25 cellular contexts compared by ENCODE assay signal in genomic region chr22:16963189-16963945, GRCh38. TPM values are rescaled to one million over a fixed set of nuclear protein-coding genes. Genes with fewer than 3 reads are reported as not detected.
"Had no signal": no experiment of that assay in that cellular context is flagged by ENCODE, and none has a peak within 500 bp of the region (broad histone marks: within the 10 kb centered on the region; RNA-seq: fewer than 3 reads in every experiment).

No MANE protein-coding gene starts in this region.

- H3K27me3 ChIP-seq: upper lobe of left lung had no signal

- H3K4me1 ChIP-seq: upper lobe of left lung had no signal

- H3K27ac ChIP-seq: thoracic aorta, upper lobe of left lung, VCaP had no signal

- H3K4me3 ChIP-seq: thoracic aorta, upper lobe of left lung had no signal

- H3K9me3 ChIP-seq: thoracic aorta, upper lobe of left lung had no signal

- ATAC-seq: activated CD8-positive, alpha-beta T cell treated with anti-CD3 and anti-CD28 coated beads, Interleukin-2, amount 10 ng/mL, durations not matched to agents 7 days and 5 days; activated naive CD4-positive, alpha-beta T cell treated with anti-CD3 and anti-CD28 coated beads, Interleukin-2, amount 50 U/mL, for 72 hours; left colon; stimulated activated naive B cell treated with anti-CD40 and anti-IgM and Interleukin-4, amounts not matched to agents 10 μg/mL and 1 μg/mL and 100 μg/mL, for 72 hours had no signal

- DNase-seq: activated CD4-positive, alpha-beta T cell treated with anti-CD3 and anti-CD28 coated beads, Interleukin-2, amount 50 U/mL, for 1 hour; activated CD4-positive, CD25-positive, alpha-beta regulatory T cell treated with anti-CD3 and anti-CD28 coated beads, Interleukin-2, amount 50 U/mL, for 72 hours; activated CD8-positive, alpha-beta T cell treated with anti-CD3 and anti-CD28 coated beads, Interleukin-2, amount 10 ng/mL, durations not matched to agents 7 days and 5 days; aorta; effector CD4-positive, alpha-beta T cell; erythroblast; foreskin melanocyte; glutamatergic neuron; hippocampal formation; left colon; mesendoderm; naive B cell; occipital lobe; posterior cingulate gyrus; stimulated activated CD4-positive, alpha-beta T cell treated with anti-CD3 and anti-CD28 coated beads, Interleukin-2, amount 100 ng/mL, for 48 hours; stimulated activated CD8-positive, alpha-beta memory T cell treated with anti-CD3 and anti-CD28 coated beads, Interleukin-4, amount 100 ng/mL, for 48 hours; stimulated activated naive B cell treated with anti-CD40 and anti-IgM and Interleukin-4, amounts not matched to agents 10 μg/mL and 1 μg/mL and 100 μg/mL, for 72 hours; upper lobe of left lung had no signal

- H3K36me3 ChIP-seq: thoracic aorta, upper lobe of left lung had no signal

RNA-seq across cellular contexts. Expression of gene GAB4, which starts 44.7 kb away (rescaled TPM):
- total RNA-seq: activated CD8-positive, alpha-beta T cell treated with anti-CD3 and anti-CD28 coated beads, Interleukin-2, amount 10 ng/mL, durations not matched to agents 7 days and 5 days; activated naive CD4-positive, alpha-beta T cell treated with anti-CD3 and anti-CD28 coated beads, Interleukin-2, amount 50 U/mL, for 72 hours; aorta; cardiac septum; left colon; mucosa of gallbladder; neural crest cell; occipital lobe; renal cortical epithelial cell; thoracic aorta; upper lobe of left lung had no signal
